34 cellular contexts compared by ENCODE assay signal in the genomic region with DNA sequence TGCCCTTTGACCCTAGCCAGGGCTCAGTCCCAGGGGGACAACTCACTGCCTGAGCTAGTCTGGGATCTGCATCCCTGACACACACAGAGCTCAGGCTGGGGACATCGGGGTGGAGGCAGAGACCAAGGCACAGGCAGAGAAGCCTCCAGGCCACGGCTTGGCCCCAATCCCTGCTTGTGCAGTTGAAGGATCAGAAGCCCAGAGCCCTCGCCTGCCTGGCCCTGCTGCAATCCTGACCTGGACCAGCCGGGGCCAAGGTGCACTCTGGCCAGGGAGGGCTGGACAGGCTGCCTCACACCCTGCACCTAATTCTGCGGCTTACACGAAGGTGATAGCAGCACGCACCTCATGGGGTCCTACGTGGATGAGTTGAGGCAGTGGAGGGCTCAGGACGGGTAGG. TPM values are rescaled to one million over a fixed set of nuclear protein-coding genes. Genes with fewer than 3 reads are reported as not detected.
"Had no signal": no experiment of that assay in that cellular context is flagged by ENCODE, and none has a peak within 500 bp of the region (broad histone marks: within the 10 kb centered on the region; RNA-seq: fewer than 3 reads in every experiment).

No MANE protein-coding gene starts in this region.

- H3K9me3 Mint-ChIP-seq: activated CD4-positive, alpha-beta memory T cell treated with anti-CD3 and anti-CD28 coated beads for 36 hours; activated CD4-positive, alpha-beta T cell treated with anti-CD3 and anti-CD28 coated beads, Interleukin-2, amount 10 ng/mL, durations not matched to agents 24 days and 14 days; activated naive CD4-positive, alpha-beta T cell treated with anti-CD3 and anti-CD28 coated beads for 36 hours; activated naive CD4-positive, alpha-beta T cell treated with anti-CD3 and anti-CD28 coated beads, Interleukin-2, amount 50 U/mL, for 24 hours; activated naive CD8-positive, alpha-beta T cell treated with anti-CD3 and anti-CD28 coated beads, Interleukin-2, amount 50 U/mL, for 24 hours; activated T-helper 1 cell treated with anti-CD3 and anti-CD28 coated beads, Interleukin-12 subunit alpha, Interleukin-12 subunit beta, Interleukin-2, Interleukin-4 antibody, amounts not matched to agents 30 ng/mL and 10 ng/mL and 1 ng/mL, durations not matched to agents 14 hours and 24 hours and 36 hours; activated T-helper 2 cell treated with anti-CD3 and anti-CD28 coated beads, Interferon-gamma antibody, Interleukin-2, Interleukin-4, amounts not matched to agents 10 μg/mL and 5 μg/mL and 100 μg/mL, durations not matched to agents 14 hours and 24 hours and 36 hours had no signal

- H3K27me3 Mint-ChIP-seq: activated CD4-positive, alpha-beta T cell treated with anti-CD3 and anti-CD28 coated beads, Interleukin-2, amount 10 ng/mL, durations not matched to agents 24 days and 14 days; activated naive CD4-positive, alpha-beta T cell treated with anti-CD3 and anti-CD28 coated beads, Interleukin-2, amount 50 U/mL, for 24 hours; activated naive CD8-positive, alpha-beta T cell treated with anti-CD3 and anti-CD28 coated beads for 36 hours; activated naive CD8-positive, alpha-beta T cell treated with anti-CD3 and anti-CD28 coated beads, Interleukin-2, amount 50 U/mL, for 24 hours had no signal

- H3K27ac Mint-ChIP-seq: activated CD4-positive, alpha-beta memory T cell treated with anti-CD3 and anti-CD28 coated beads for 36 hours; activated CD4-positive, alpha-beta T cell treated with anti-CD3 and anti-CD28 coated beads for 36 hours; activated CD4-positive, alpha-beta T cell treated with anti-CD3 and anti-CD28 coated beads, Interleukin-2, amount 10 ng/mL, durations not matched to agents 24 days and 14 days; activated CD8-positive, alpha-beta memory T cell treated with anti-CD3 and anti-CD28 coated beads, Interleukin-2, amount 10 ng/mL, durations not matched to agents 7 days and 5 days; activated CD8-positive, alpha-beta T cell treated with anti-CD3 and anti-CD28 coated beads, Interleukin-2, amount 10 ng/mL, durations not matched to agents 7 days and 5 days; activated naive CD4-positive, alpha-beta T cell treated with anti-CD3 and anti-CD28 coated beads for 36 hours; activated naive CD4-positive, alpha-beta T cell treated with anti-CD3 and anti-CD28 coated beads, Interleukin-2, amount 50 U/mL, for 24 hours; activated naive CD8-positive, alpha-beta T cell treated with anti-CD3 and anti-CD28 coated beads for 36 hours; activated naive CD8-positive, alpha-beta T cell treated with anti-CD3 and anti-CD28 coated beads, Interleukin-2, amount 50 U/mL, for 24 hours; activated T-helper 1 cell treated with anti-CD3 and anti-CD28 coated beads, Interleukin-12 subunit alpha, Interleukin-12 subunit beta, Interleukin-2, Interleukin-4 antibody, amounts not matched to agents 30 ng/mL and 10 ng/mL and 1 ng/mL, durations not matched to agents 14 hours and 24 hours and 36 hours; activated T-helper 2 cell treated with anti-CD3 and anti-CD28 coated beads, Interferon-gamma antibody, Interleukin-2, Interleukin-4, amounts not matched to agents 10 μg/mL and 5 μg/mL and 100 μg/mL, durations not matched to agents 14 hours and 24 hours and 36 hours had no signal

- H3K4me3 Mint-ChIP-seq: activated CD4-positive, alpha-beta memory T cell treated with anti-CD3 and anti-CD28 coated beads for 36 hours; activated CD4-positive, alpha-beta T cell treated with anti-CD3 and anti-CD28 coated beads for 36 hours; activated CD4-positive, alpha-beta T cell treated with anti-CD3 and anti-CD28 coated beads, Interleukin-2, amount 10 ng/mL, durations not matched to agents 24 days and 14 days; activated CD8-positive, alpha-beta memory T cell treated with anti-CD3 and anti-CD28 coated beads, Interleukin-2, amount 10 ng/mL, durations not matched to agents 7 days and 5 days; activated CD8-positive, alpha-beta T cell treated with anti-CD3 and anti-CD28 coated beads, Interleukin-2, amount 10 ng/mL, durations not matched to agents 7 days and 5 days; activated naive CD4-positive, alpha-beta T cell treated with anti-CD3 and anti-CD28 coated beads for 36 hours; activated naive CD4-positive, alpha-beta T cell treated with anti-CD3 and anti-CD28 coated beads, Interleukin-2, amount 50 U/mL, for 24 hours; activated naive CD8-positive, alpha-beta T cell treated with anti-CD3 and anti-CD28 coated beads for 36 hours; activated naive CD8-positive, alpha-beta T cell treated with anti-CD3 and anti-CD28 coated beads, Interleukin-2, amount 50 U/mL, for 24 hours; activated T-helper 1 cell treated with anti-CD3 and anti-CD28 coated beads, Interleukin-12 subunit alpha, Interleukin-12 subunit beta, Interleukin-2, Interleukin-4 antibody, amounts not matched to agents 30 ng/mL and 10 ng/mL and 1 ng/mL, durations not matched to agents 14 hours and 24 hours and 36 hours had no signal

- ATAC-seq: activated CD4-positive, alpha-beta T cell treated with anti-CD3 and anti-CD28 coated beads for 36 hours; activated CD8-positive, alpha-beta memory T cell treated with anti-CD3 and anti-CD28 coated beads, Interleukin-2, amount 10 ng/mL, durations not matched to agents 7 days and 5 days; activated CD8-positive, alpha-beta T cell treated with anti-CD3 and anti-CD28 coated beads, Interleukin-2, amount 10 ng/mL, durations not matched to agents 7 days and 5 days; activated naive CD8-positive, alpha-beta T cell treated with anti-CD3 and anti-CD28 coated beads, Interleukin-2, amount 50 U/mL, for 24 hours; body of pancreas; gastrocnemius medialis; heart left ventricle had no signal

- H3K36me3 Mint-ChIP-seq: activated CD4-positive, alpha-beta memory T cell treated with anti-CD3 and anti-CD28 coated beads for 36 hours; activated CD8-positive, alpha-beta memory T cell treated with anti-CD3 and anti-CD28 coated beads, Interleukin-2, amount 10 ng/mL, durations not matched to agents 7 days and 5 days; activated naive CD4-positive, alpha-beta T cell treated with anti-CD3 and anti-CD28 coated beads, Interleukin-2, amount 50 U/mL, for 24 hours; activated naive CD8-positive, alpha-beta T cell treated with anti-CD3 and anti-CD28 coated beads for 36 hours had no signal

- H3K36me3 ChIP-seq: adrenal gland, esophagus muscularis mucosa, gastrocnemius medialis, heart left ventricle had no signal

- H3K9me3 ChIP-seq: adrenal gland, body of pancreas, gastrocnemius medialis had no signal

- H3K4me1 ChIP-seq: adrenal gland, body of pancreas, esophagus muscularis mucosa, gastrocnemius medialis, heart left ventricle had no signal

- H3K27ac ChIP-seq: adrenal gland, body of pancreas, esophagus muscularis mucosa, foreskin keratinocyte, gastrocnemius medialis, heart left ventricle had no signal

- H3K4me3 ChIP-seq: adrenal gland, body of pancreas, esophagus muscularis mucosa, gastrocnemius medialis, heart left ventricle had no signal

- H3K27me3 ChIP-seq: adrenal gland, body of pancreas, foreskin keratinocyte, gastrocnemius medialis, heart left ventricle had no signal

- DNase-seq: activated CD4-positive, alpha-beta memory T cell treated with anti-CD3 and anti-CD28 coated beads for 36 hours; activated CD4-positive, alpha-beta T cell treated with anti-CD3 and anti-CD28 coated beads for 36 hours; activated CD4-positive, alpha-beta T cell treated with anti-CD3 and anti-CD28 coated beads, Interleukin-2, amount 10 ng/mL, durations not matched to agents 24 days and 14 days; activated CD4-positive, CD25-positive, alpha-beta regulatory T cell; activated CD4-positive, CD25-positive, alpha-beta regulatory T cell treated with anti-CD3 and anti-CD28 coated beads, Interleukin-2, amount 50 U/mL, for 72 hours; activated CD8-positive, alpha-beta memory T cell treated with anti-CD3 and anti-CD28 coated beads, Interleukin-2, amount 10 ng/mL, durations not matched to agents 7 days and 5 days; activated CD8-positive, alpha-beta memory T cell treated with anti-CD3 and anti-CD28 coated beads, Interleukin-2, amount 50 U/mL, for 4 hours; activated CD8-positive, alpha-beta T cell treated with anti-CD3 and anti-CD28 coated beads, Interleukin-2, amount 10 ng/mL, durations not matched to agents 7 days and 5 days; activated effector memory CD4-positive, alpha-beta T cell treated with anti-CD3 and anti-CD28 coated beads, Interleukin-2, amount 50 U/mL, for 16 hours; activated naive CD4-positive, alpha-beta T cell treated with anti-CD3 and anti-CD28 coated beads for 36 hours; activated naive CD8-positive, alpha-beta T cell treated with anti-CD3 and anti-CD28 coated beads for 36 hours; activated naive CD8-positive, alpha-beta T cell treated with anti-CD3 and anti-CD28 coated beads, Interleukin-2, amount 50 U/mL, for 24 hours; activated T-cell treated with anti-CD3 and anti-CD28 coated beads, Interleukin-2, amount 50 U/mL, for 1 hour; activated T-cell treated with anti-CD3 and anti-CD28 coated beads, Interleukin-2, amount 50 U/mL, for 48 hours; adrenal gland; amygdala; aorta; body of pancreas; caudate nucleus; effector CD8-positive, alpha-beta T cell; gastrocnemius medialis; glutamatergic neuron; heart left ventricle; T-helper 2 cell had no signal

- FAIRE-seq: colon, endometrium had no signal

- H3K4me1 Mint-ChIP-seq: activated CD4-positive, alpha-beta T cell treated with anti-CD3 and anti-CD28 coated beads for 36 hours; activated CD4-positive, alpha-beta T cell treated with anti-CD3 and anti-CD28 coated beads, Interleukin-2, amount 10 ng/mL, durations not matched to agents 24 days and 14 days; activated CD8-positive, alpha-beta memory T cell treated with anti-CD3 and anti-CD28 coated beads, Interleukin-2, amount 10 ng/mL, durations not matched to agents 7 days and 5 days; activated naive CD4-positive, alpha-beta T cell treated with anti-CD3 and anti-CD28 coated beads, Interleukin-2, amount 50 U/mL, for 24 hours; activated naive CD8-positive, alpha-beta T cell treated with anti-CD3 and anti-CD28 coated beads for 36 hours; activated naive CD8-positive, alpha-beta T cell treated with anti-CD3 and anti-CD28 coated beads, Interleukin-2, amount 50 U/mL, for 24 hours had no signal

RNA-seq across cellular contexts. Expression of a gene that starts 34.6 kb away (rescaled TPM):
- total RNA-seq: activated CD4-positive, alpha-beta memory T cell treated with anti-CD3 and anti-CD28 coated beads for 36 hours; activated CD4-positive, alpha-beta T cell treated with anti-CD3 and anti-CD28 coated beads for 36 hours; activated CD4-positive, alpha-beta T cell treated with anti-CD3 and anti-CD28 coated beads, Interleukin-2, amount 10 ng/mL, durations not matched to agents 24 days and 14 days; activated CD8-positive, alpha-beta memory T cell treated with anti-CD3 and anti-CD28 coated beads for 36 hours; activated CD8-positive, alpha-beta memory T cell treated with anti-CD3 and anti-CD28 coated beads, Interleukin-2, amount 10 ng/mL, durations not matched to agents 7 days and 5 days; activated CD8-positive, alpha-beta T cell treated with anti-CD3 and anti-CD28 coated beads, Interleukin-2, amount 10 ng/mL, durations not matched to agents 7 days and 5 days; activated naive CD4-positive, alpha-beta T cell treated with anti-CD3 and anti-CD28 coated beads for 36 hours; activated naive CD8-positive, alpha-beta T cell treated with anti-CD3 and anti-CD28 coated beads for 36 hours; activated T-helper 1 cell treated with anti-CD3 and anti-CD28 coated beads, Interleukin-12 subunit alpha, Interleukin-12 subunit beta, Interleukin-2, Interleukin-4 antibody, amounts not matched to agents 30 ng/mL and 10 ng/mL and 1 ng/mL, durations not matched to agents 14 hours and 24 hours and 36 hours; activated T-helper 2 cell treated with anti-CD3 and anti-CD28 coated beads, Interferon-gamma antibody, Interleukin-2, Interleukin-4, amounts not matched to agents 10 μg/mL and 5 μg/mL and 100 μg/mL, durations not matched to agents 14 hours and 24 hours and 36 hours; aorta; dermis microvascular lymphatic vessel endothelial cell; esophagus muscularis mucosa; gastrocnemius medialis; T-helper 1 cell treated with Interleukin-12 subunit alpha and Interleukin-12 subunit beta and Interleukin-4 antibody, amounts not matched to agents 30 ng/mL and 1 ng/mL, for 36 hours had no signal
- polyA plus RNA-seq: aorta, heart left ventricle had no signal
